ENCODE assay signal across 20 cellular contexts in genomic region chr12:56274299-56274698, GRCh38. TPM values are rescaled to one million over a fixed set of nuclear protein-coding genes. Genes with fewer than 3 reads are reported as not detected.
"Had no signal": no experiment of that assay in that cellular context is flagged by ENCODE, and none has a peak within 500 bp of the region (broad histone marks: within the 10 kb centered on the region; RNA-seq: fewer than 3 reads in every experiment).

No MANE protein-coding gene starts in this region.

- DNase-seq: IMR-90, Kasumi-1, MM.1S, NCI-H1092 treated with DMSO at 0.1 percent for 48 hours, NCI-H1436, NCI-H187, NCI-H2029, NCI-H2081 treated with DMSO at 0.1 percent for 48 hours, NCI-H2171, NCI-H226, NCI-H446, NCI-H510A, NCI-H524 treated with DMSO at 0.1 percent for 48 hours, NCI-H69, NCI-H774, Right ventricle myocardium superior, RPMI8226, SIG-M5 had no signal

RNA-seq across cellular contexts. Expression of gene SLC39A5, which starts 44.4 kb away (rescaled TPM):
- total RNA-seq: IMR-90, M059J, Right ventricle myocardium superior, SJSA1 had no signal
